Comparison of ENCODE assay signal across 28 cellular contexts in genomic region chr7:46571996-46572395, GRCh38.
"Had no signal": no experiment of that assay in that cellular context is flagged by ENCODE, and none has a peak within 500 bp of the region (broad histone marks: within the 10 kb centered on the region; RNA-seq: fewer than 3 reads in every experiment).

No MANE protein-coding gene starts in this region.

- H3K27ac ChIP-seq: ascending aorta, body of pancreas, Peyer's patch, RWPE1, SJSA1 had no signal

- H3K4me1 Mint-ChIP-seq: activated B cell treated with CpG ODN at 0.5 μM for 24 hours; activated CD4-positive, alpha-beta T cell treated with anti-CD3 and anti-CD28 coated beads, Interleukin-2, amount 10 ng/mL, durations not matched to agents 24 days and 14 days; activated CD8-positive, alpha-beta memory T cell treated with anti-CD3 and anti-CD28 coated beads, Interleukin-2, amount 10 ng/mL, durations not matched to agents 7 days and 5 days; activated naive CD4-positive, alpha-beta T cell treated with anti-CD3 and anti-CD28 coated beads, Interleukin-2, amount 50 U/mL, for 24 hours had no signal

- H3K36me3 ChIP-seq: ascending aorta, Peyer's patch, SJSA1 had no signal

- FAIRE-seq: bronchial epithelial cell had no signal

- H3K27me3 Mint-ChIP-seq: activated B cell treated with CpG ODN at 0.5 μM for 24 hours; activated CD4-positive, alpha-beta T cell treated with anti-CD3 and anti-CD28 coated beads, Interleukin-2, amount 10 ng/mL, durations not matched to agents 24 days and 14 days; activated CD8-positive, alpha-beta memory T cell treated with anti-CD3 and anti-CD28 coated beads, Interleukin-2, amount 10 ng/mL, durations not matched to agents 7 days and 5 days; activated naive CD4-positive, alpha-beta T cell treated with anti-CD3 and anti-CD28 coated beads, Interleukin-2, amount 50 U/mL, for 24 hours; activated T-cell treated with anti-CD3 and anti-CD28 coated beads, Interleukin-2, amount 50 U/mL, for 24 hours had no signal

- H3K4me3 ChIP-seq: ascending aorta, body of pancreas, Peyer's patch, SJSA1 had no signal

- H3K27ac Mint-ChIP-seq: activated B cell treated with CpG ODN at 0.5 μM for 24 hours; activated CD4-positive, alpha-beta T cell treated with anti-CD3 and anti-CD28 coated beads, Interleukin-2, amount 10 ng/mL, durations not matched to agents 24 days and 14 days; activated CD8-positive, alpha-beta memory T cell treated with anti-CD3 and anti-CD28 coated beads, Interleukin-2, amount 10 ng/mL, durations not matched to agents 7 days and 5 days; activated naive CD4-positive, alpha-beta T cell treated with anti-CD3 and anti-CD28 coated beads, Interleukin-2, amount 50 U/mL, for 24 hours; activated T-cell treated with anti-CD3 and anti-CD28 coated beads, Interleukin-2, amount 50 U/mL, for 24 hours; activated T-helper 1 cell treated with anti-CD3 and anti-CD28 coated beads, Interleukin-12 subunit alpha, Interleukin-12 subunit beta, Interleukin-2, Interleukin-4 antibody, amounts not matched to agents 30 ng/mL and 10 ng/mL and 1 ng/mL, durations not matched to agents 14 hours and 24 hours and 36 hours; T-helper 1 cell treated with Interleukin-12 subunit alpha and Interleukin-12 subunit beta and Interleukin-4 antibody, amounts not matched to agents 30 μg/mL and 1 μg/mL, for 36 hours had no signal

- H3K4me1 ChIP-seq: ascending aorta, body of pancreas had no signal

- H3K27me3 ChIP-seq: ascending aorta, body of pancreas, Peyer's patch, SJSA1 had no signal

- H3K4me3 Mint-ChIP-seq: activated B cell treated with CpG ODN at 0.5 μM for 24 hours; activated CD4-positive, alpha-beta T cell treated with anti-CD3 and anti-CD28 coated beads, Interleukin-2, amount 10 ng/mL, durations not matched to agents 24 days and 14 days; activated CD8-positive, alpha-beta memory T cell treated with anti-CD3 and anti-CD28 coated beads, Interleukin-2, amount 10 ng/mL, durations not matched to agents 7 days and 5 days; activated naive CD4-positive, alpha-beta T cell treated with anti-CD3 and anti-CD28 coated beads, Interleukin-2, amount 50 U/mL, for 24 hours; activated T-cell treated with anti-CD3 and anti-CD28 coated beads, Interleukin-2, amount 50 U/mL, for 24 hours; activated T-helper 1 cell treated with anti-CD3 and anti-CD28 coated beads, Interleukin-12 subunit alpha, Interleukin-12 subunit beta, Interleukin-2, Interleukin-4 antibody, amounts not matched to agents 30 ng/mL and 10 ng/mL and 1 ng/mL, durations not matched to agents 14 hours and 24 hours and 36 hours; T-helper 1 cell treated with Interleukin-12 subunit alpha and Interleukin-12 subunit beta and Interleukin-4 antibody, amounts not matched to agents 30 μg/mL and 1 μg/mL, for 36 hours had no signal

- H3K36me3 Mint-ChIP-seq: activated CD8-positive, alpha-beta memory T cell treated with anti-CD3 and anti-CD28 coated beads, Interleukin-2, amount 10 ng/mL, durations not matched to agents 7 days and 5 days; activated naive CD4-positive, alpha-beta T cell treated with anti-CD3 and anti-CD28 coated beads, Interleukin-2, amount 50 U/mL, for 24 hours had no signal

- H3K9me3 ChIP-seq: ascending aorta, body of pancreas, Peyer's patch, SJSA1 had no signal

- DNase-seq: activated B cell treated with CpG ODN at 0.5 μM for 24 hours; activated CD4-positive, alpha-beta T cell treated with anti-CD3 and anti-CD28 coated beads for 1 hour; activated CD4-positive, alpha-beta T cell treated with anti-CD3 and anti-CD28 coated beads, Interleukin-2, amount 10 ng/mL, durations not matched to agents 24 days and 14 days; activated CD4-positive, alpha-beta T cell treated with anti-CD3 and anti-CD28 coated beads, Interleukin-2, amount 50 U/mL, for 48 hours; activated CD8-positive, alpha-beta memory T cell treated with anti-CD3 and anti-CD28 coated beads, Interleukin-2, amount 10 ng/mL, durations not matched to agents 7 days and 5 days; activated effector memory CD4-positive, alpha-beta T cell treated with Interleukin-2 at 50 U/mL for 16 hours; activated naive CD4-positive, alpha-beta T cell; activated T-cell treated with anti-CD3 and anti-CD28 coated beads, Interleukin-2, amount 50 U/mL, for 24 hours; amniotic stem cell; body of pancreas; central memory CD4-positive, alpha-beta T cell; KG1; NCI-H1105 treated with DMSO at 0.1 percent for 48 hours; NCI-H1436 treated with DMSO at 0.1 percent for 48 hours; NCI-H187; NCI-H2081; NCI-H510A treated with DMSO at 0.1 percent for 48 hours; NCI-H69; NK-92 treated with Interleukin-12 subunit alpha and Interleukin-12 subunit beta, amount 100 ng/mL, for 24 hours; Peyer's patch; Right ventricle myocardium superior had no signal
